ENCODE assay signal across 17 cellular contexts in genomic region chr4:24196785-24197184, GRCh38.
"Had no signal": no experiment of that assay in that cellular context is flagged by ENCODE, and none has a peak within 500 bp of the region (broad histone marks: within the 10 kb centered on the region; RNA-seq: fewer than 3 reads in every experiment).

No MANE protein-coding gene starts in this region.

- H3K9ac ChIP-seq: SK-N-SH had no signal

- H3K9me3 ChIP-seq: Peyer's patch, SK-N-SH had no signal

- H3K27me3 ChIP-seq: Peyer's patch had no signal

- H3K4me3 ChIP-seq: PC-9, Peyer's patch had no signal

- H2AFZ ChIP-seq: PC-9 had no signal

- H3K36me3 ChIP-seq: Peyer's patch had no signal

- H3K4me2 ChIP-seq: PC-9, SK-N-SH had no signal

- H3K27ac ChIP-seq: PC-9 had no signal

- DNase-seq: KBM-7, NCI-H1048, NCI-H1436 treated with DMSO at 0.1 percent for 48 hours, NCI-H1694, NCI-H187 treated with DMSO at 0.1 percent for 48 hours, NCI-H2107, NCI-H226, NCI-H446, NCI-H510A, NCI-H524 treated with DMSO at 0.1 percent for 48 hours, NCI-H69, NCI-H774, OCI-M1, PC-9, Peyer's patch, SK-N-SH, SW 1271 had no signal
